In the genomic region with DNA sequence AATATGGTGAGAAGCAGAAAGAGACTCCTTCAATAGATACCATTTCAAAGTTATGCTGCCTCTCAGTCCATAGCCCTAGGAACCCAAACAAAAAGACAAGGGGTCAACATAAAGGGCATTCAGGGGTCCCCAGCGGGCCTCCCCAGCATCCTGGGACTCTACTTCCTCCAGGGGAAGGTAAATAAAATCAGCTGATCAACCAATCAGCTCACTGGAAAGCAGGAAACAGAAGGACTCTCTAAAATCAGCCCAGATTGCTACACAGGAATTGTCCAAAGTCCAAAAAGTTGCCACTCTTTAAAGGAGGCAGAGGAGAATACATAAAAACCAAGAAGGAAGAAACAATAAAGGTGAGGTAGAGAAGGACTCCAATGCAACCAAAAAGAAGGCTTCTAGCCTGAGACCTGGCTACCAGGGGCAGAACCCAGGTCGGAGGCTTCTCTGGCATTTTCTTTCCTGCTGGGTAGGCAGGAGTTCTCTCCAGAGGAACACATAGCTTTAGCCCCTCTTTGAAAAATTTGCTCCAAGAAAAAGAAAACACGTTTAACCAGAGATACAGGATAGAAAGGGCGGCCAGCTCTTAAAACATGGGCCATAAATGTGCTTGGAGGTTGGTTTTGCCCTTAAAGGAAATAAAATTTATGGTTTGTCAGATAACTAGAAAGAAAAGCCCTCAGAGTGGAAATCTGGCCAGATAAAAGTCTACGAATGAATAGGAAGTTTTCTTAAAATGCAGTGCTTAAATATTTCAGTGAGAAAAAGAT, we compare ENCODE assay signal across 1 cellular context.
TF ChIP-seq lines count a peak whose summit lies in the region.

No MANE protein-coding gene starts in this region.

TF ChIP-seq in HepG2, 621 proteins besides CTCF, POLR2A, EP300 and RAD21 (continued from another document):
- TF ChIP-seq ZNF556 (CRISPR knock-in tag; IDR thresholded peaks at IDR 0.05; ENCODE audit: borderline replicate concordance) = no peak
- TF ChIP-seq MXD4 (CRISPR knock-in tag; IDR thresholded peaks at IDR 0.05) = no peak
- no peak for TF ChIP-seq SETDB1 (CRISPR knock-in tag; IDR thresholded peaks at IDR 0.05; ENCODE audit: borderline replicate concordance)
- TF ChIP-seq SRSF1 (optimal IDR thresholded peaks at IDR 0.05; ENCODE audit: low read depth, low read length) = no peak
- TF ChIP-seq ZNF484 (CRISPR knock-in tag; IDR thresholded peaks at IDR 0.05; ENCODE audit: borderline replicate concordance, low read depth) = no peak
- peak; percentile 22; the same call in 1 of the 2 replicates for TF ChIP-seq KDM6A (CRISPR knock-in tag; IDR thresholded peaks at IDR 0.05; ENCODE audit: low read depth)
- TF ChIP-seq IRX3 (CRISPR knock-in tag; IDR thresholded peaks at IDR 0.05; ENCODE audit: borderline replicate concordance, low read depth) = no peak
- TF ChIP-seq MTF2 (CRISPR knock-in tag; IDR thresholded peaks at IDR 0.05; ENCODE audit: borderline replicate concordance) = no peak
- TF ChIP-seq GABPB1 (CRISPR knock-in tag; IDR thresholded peaks at IDR 0.05) = no peak
- TF ChIP-seq ZNF672 (CRISPR knock-in tag; IDR thresholded peaks at IDR 0.05) = no peak
- no peak for TF ChIP-seq ZSCAN25 (CRISPR knock-in tag; IDR thresholded peaks at IDR 0.05)
- TF ChIP-seq ATF1 (CRISPR knock-in tag; IDR thresholded peaks at IDR 0.05) = 0 out of 2 replicates have a peak, but pooled peaks have one; percentile 44
- TF ChIP-seq, protein P1, sequence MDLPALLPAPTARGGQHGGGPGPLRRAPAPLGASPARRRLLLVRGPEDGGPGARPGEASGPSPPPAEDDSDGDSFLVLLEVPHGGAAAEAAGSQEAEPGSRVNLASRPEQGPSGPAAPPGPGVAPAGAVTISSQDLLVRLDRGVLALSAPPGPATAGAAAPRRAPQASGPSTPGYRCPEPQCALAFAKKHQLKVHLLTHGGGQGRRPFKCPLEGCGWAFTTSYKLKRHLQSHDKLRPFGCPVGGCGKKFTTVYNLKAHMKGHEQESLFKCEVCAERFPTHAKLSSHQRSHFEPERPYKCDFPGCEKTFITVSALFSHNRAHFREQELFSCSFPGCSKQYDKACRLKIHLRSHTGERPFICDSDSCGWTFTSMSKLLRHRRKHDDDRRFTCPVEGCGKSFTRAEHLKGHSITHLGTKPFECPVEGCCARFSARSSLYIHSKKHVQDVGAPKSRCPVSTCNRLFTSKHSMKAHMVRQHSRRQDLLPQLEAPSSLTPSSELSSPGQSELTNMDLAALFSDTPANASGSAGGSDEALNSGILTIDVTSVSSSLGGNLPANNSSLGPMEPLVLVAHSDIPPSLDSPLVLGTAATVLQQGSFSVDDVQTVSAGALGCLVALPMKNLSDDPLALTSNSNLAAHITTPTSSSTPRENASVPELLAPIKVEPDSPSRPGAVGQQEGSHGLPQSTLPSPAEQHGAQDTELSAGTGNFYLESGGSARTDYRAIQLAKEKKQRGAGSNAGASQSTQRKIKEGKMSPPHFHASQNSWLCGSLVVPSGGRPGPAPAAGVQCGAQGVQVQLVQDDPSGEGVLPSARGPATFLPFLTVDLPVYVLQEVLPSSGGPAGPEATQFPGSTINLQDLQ (CRISPR knock-in tag; IDR thresholded peaks at IDR 0.05) = no peak
- TF ChIP-seq ZNF12 (CRISPR knock-in tag; IDR thresholded peaks at IDR 0.05) = no peak
- TF ChIP-seq, protein P2, sequence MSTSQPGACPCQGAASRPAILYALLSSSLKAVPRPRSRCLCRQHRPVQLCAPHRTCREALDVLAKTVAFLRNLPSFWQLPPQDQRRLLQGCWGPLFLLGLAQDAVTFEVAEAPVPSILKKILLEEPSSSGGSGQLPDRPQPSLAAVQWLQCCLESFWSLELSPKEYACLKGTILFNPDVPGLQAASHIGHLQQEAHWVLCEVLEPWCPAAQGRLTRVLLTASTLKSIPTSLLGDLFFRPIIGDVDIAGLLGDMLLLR (CRISPR knock-in tag; IDR thresholded peaks at IDR 0.05) = no peak
- no peak for TF ChIP-seq ZNF501 (CRISPR knock-in tag; IDR thresholded peaks at IDR 0.05)
- TF ChIP-seq, protein P3, sequence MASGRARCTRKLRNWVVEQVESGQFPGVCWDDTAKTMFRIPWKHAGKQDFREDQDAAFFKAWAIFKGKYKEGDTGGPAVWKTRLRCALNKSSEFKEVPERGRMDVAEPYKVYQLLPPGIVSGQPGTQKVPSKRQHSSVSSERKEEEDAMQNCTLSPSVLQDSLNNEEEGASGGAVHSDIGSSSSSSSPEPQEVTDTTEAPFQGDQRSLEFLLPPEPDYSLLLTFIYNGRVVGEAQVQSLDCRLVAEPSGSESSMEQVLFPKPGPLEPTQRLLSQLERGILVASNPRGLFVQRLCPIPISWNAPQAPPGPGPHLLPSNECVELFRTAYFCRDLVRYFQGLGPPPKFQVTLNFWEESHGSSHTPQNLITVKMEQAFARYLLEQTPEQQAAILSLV (CRISPR knock-in tag; IDR thresholded peaks at IDR 0.05; ENCODE audit: borderline replicate concordance) = no peak
- no peak for TF ChIP-seq ZNF160 (CRISPR knock-in tag; IDR thresholded peaks at IDR 0.05)
- TF ChIP-seq GPN1 (CRISPR knock-in tag; IDR thresholded peaks at IDR 0.05; ENCODE audit: borderline replicate concordance) = no peak
- no peak for TF ChIP-seq CREB1 (IDR thresholded peaks at IDR 0.05)
- TF ChIP-seq CREB1 (CRISPR knock-in tag; IDR thresholded peaks at IDR 0.05) = no peak
- no peak for TF ChIP-seq ATM (IDR thresholded peaks at IDR 0.05; ENCODE audit: borderline replicate concordance)
- no peak for TF ChIP-seq ZFYVE20 (CRISPR knock-in tag; IDR thresholded peaks at IDR 0.05; ENCODE audit: borderline replicate concordance, low read depth)
- TF ChIP-seq CEBPB (IDR thresholded peaks at IDR 0.05; ENCODE audit: borderline replicate concordance, low read depth, low read length) = peak; percentile 71
- TF ChIP-seq, protein P4, sequence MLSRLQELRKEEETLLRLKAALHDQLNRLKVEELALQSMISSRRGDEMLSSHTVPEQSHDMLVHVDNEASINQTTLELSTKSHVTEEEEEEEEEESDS (CRISPR knock-in tag; IDR thresholded peaks at IDR 0.05; ENCODE audit: borderline replicate concordance) = no peak
- TF ChIP-seq TBX2 (CRISPR knock-in tag; IDR thresholded peaks at IDR 0.05; ENCODE audit: borderline replicate concordance) = peak; percentile 28; the same call in 1 of the 2 replicates
- TF ChIP-seq KLF16 (CRISPR knock-in tag; IDR thresholded peaks at IDR 0.05) = 0 out of 4 replicates have a peak, but pooled peaks of 1 of the 2 experiments have one; percentile 30
- TF ChIP-seq HDAC1 (CRISPR knock-in tag; IDR thresholded peaks at IDR 0.05) = no peak
- peak; percentile 58; the same call in 1 of the 2 replicates for TF ChIP-seq ZNF772 (CRISPR knock-in tag; IDR thresholded peaks at IDR 0.05)
- TF ChIP-seq MED13 (CRISPR knock-in tag; IDR thresholded peaks at IDR 0.05) = no peak
- TF ChIP-seq TBP (CRISPR knock-in tag; IDR thresholded peaks at IDR 0.05) = no peak
- TF ChIP-seq, protein P5, sequence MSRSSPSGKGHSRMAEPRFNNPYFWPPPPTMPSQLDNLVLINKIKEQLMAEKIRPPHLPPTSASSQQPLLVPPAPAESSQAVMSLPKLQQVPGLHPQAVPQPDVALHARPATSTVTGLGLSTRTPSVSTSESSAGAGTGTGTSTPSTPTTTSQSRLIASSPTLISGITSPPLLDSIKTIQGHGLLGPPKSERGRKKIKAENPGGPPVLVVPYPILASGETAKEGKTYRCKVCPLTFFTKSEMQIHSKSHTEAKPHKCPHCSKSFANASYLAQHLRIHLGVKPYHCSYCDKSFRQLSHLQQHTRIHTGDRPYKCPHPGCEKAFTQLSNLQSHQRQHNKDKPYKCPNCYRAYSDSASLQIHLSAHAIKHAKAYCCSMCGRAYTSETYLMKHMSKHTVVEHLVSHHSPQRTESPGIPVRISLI (CRISPR knock-in tag; IDR thresholded peaks at IDR 0.05; ENCODE audit: borderline replicate concordance) = no peak
- no peak for TF ChIP-seq FIP1L1 (IDR thresholded peaks at IDR 0.05; ENCODE audit: borderline replicate concordance, insufficient read depth, low read depth, low read length)
- TF ChIP-seq ZNF256 (CRISPR knock-in tag; conservative IDR thresholded peaks at IDR 0.05) = no peak
- no peak for TF ChIP-seq ZNF138 (CRISPR knock-in tag; IDR thresholded peaks at IDR 0.05; ENCODE audit: low read depth)
- TF ChIP-seq ARNT2 (CRISPR knock-in tag; IDR thresholded peaks at IDR 0.05; ENCODE audit: low read depth) = no peak
